ENCODE assay signal across 1 cellular context in genomic region chr19:35040826-35041547, GRCh38.
TF ChIP-seq lines count a peak whose summit lies in the region.

No MANE protein-coding gene starts in this region.

TF ChIP-seq in K562, 482 proteins besides CTCF, POLR2A, EP300 and RAD21 (continued from another document and continues in another):
- no peak for TF ChIP-seq MAFF (IDR thresholded peaks at IDR 0.05; ENCODE audit: low read length)
- peak; percentile 75 to 81; a peak in 3 of 4 replicates for TF ChIP-seq MAZ (CRISPR knock-in tag; conservative IDR thresholded peaks at IDR 0.05 in 1 of 2, IDR thresholded peaks at IDR 0.05 in 1 of 2)
- TF ChIP-seq POLR2AphosphoS2 (IDR thresholded peaks at IDR 0.05; ENCODE audit: low read length): no peak
- no peak for TF ChIP-seq ZBTB8A (IDR thresholded peaks at IDR 0.05; ENCODE audit: partially characterized antibody)
- peak in 1 of 2 experiments; percentile 59; a peak in 2 of 4 replicates for TF ChIP-seq ZMIZ1 (IDR thresholded peaks at IDR 0.05; ENCODE audit: low read depth in 2 of 2, low read length in 2 of 2)
- TF ChIP-seq ELK1 (CRISPR knock-in tag; IDR thresholded peaks at IDR 0.05): no peak
- no peak for TF ChIP-seq LARP7 (IDR thresholded peaks at IDR 0.05)
- peak; percentile 88 for TF ChIP-seq CBFA2T3 (IDR thresholded peaks at IDR 0.05)
- TF ChIP-seq ETS2 (tag; IDR thresholded peaks at IDR 0.05; ENCODE audit: borderline replicate concordance, poor library complexity, severe bottlenecking): no peak
- no peak for TF ChIP-seq SIN3A (IDR thresholded peaks at IDR 0.05; ENCODE audit: borderline replicate concordance in 2 of 2, control insufficient read depth in 1 of 2, low read depth in 2 of 2, low read length in 2 of 2)
- TF ChIP-seq WHSC1 (IDR thresholded peaks at IDR 0.05; ENCODE audit: low read length): no peak
- no peak for TF ChIP-seq SNIP1 (IDR thresholded peaks at IDR 0.05; ENCODE audit: low read depth)
- TF ChIP-seq MBD1 (CRISPR knock-in tag; IDR thresholded peaks at IDR 0.05): no peak
- TF ChIP-seq ZBTB12 (CRISPR knock-in tag; IDR thresholded peaks at IDR 0.05): 0 out of 2 replicates have a peak, but pooled peaks have one; percentile 37
- no peak; the same call in 1 of the 2 replicates for TF ChIP-seq NFE2 (IDR thresholded peaks at IDR 0.05; ENCODE audit: low read depth)
- TF ChIP-seq DDX20 (tag; IDR thresholded peaks at IDR 0.05; ENCODE audit: low read depth): no peak
- TF ChIP-seq E2F5 (CRISPR knock-in tag; IDR thresholded peaks at IDR 0.05): no peak
- peak; percentile 96 for TF ChIP-seq ZBTB7A (IDR thresholded peaks at IDR 0.05; ENCODE audit: borderline replicate concordance, control insufficient read depth, low read depth, low read length)
- TF ChIP-seq PATZ1 (CRISPR knock-in tag; IDR thresholded peaks at IDR 0.05; ENCODE audit: borderline replicate concordance): no peak
- no peak for TF ChIP-seq RHOXF2B (CRISPR knock-in tag; conservative IDR thresholded peaks at IDR 0.05)
- TF ChIP-seq ADNP (tag; IDR thresholded peaks at IDR 0.05): no peak
- no peak for TF ChIP-seq FOXJ3 (CRISPR knock-in tag; IDR thresholded peaks at IDR 0.05)
- TF ChIP-seq RBM14 (IDR thresholded peaks at IDR 0.05; ENCODE audit: borderline replicate concordance, insufficient read depth, low read depth, low read length): no peak
- no peak for TF ChIP-seq OTX1 (CRISPR knock-in tag; IDR thresholded peaks at IDR 0.05)
- TF ChIP-seq ZNF589 (CRISPR knock-in tag; IDR thresholded peaks at IDR 0.05; ENCODE audit: low read depth): 0 out of 2 replicates have a peak, but pooled peaks have one; percentile 51
- no peak for TF ChIP-seq BMI1 (IDR thresholded peaks at IDR 0.05; ENCODE audit: low read length)
- TF ChIP-seq KDM5B (IDR thresholded peaks at IDR 0.05; ENCODE audit: insufficient replicate concordance, low read depth, low read length): no peak
- TF ChIP-seq ZFP91 (CRISPR knock-in tag; IDR thresholded peaks at IDR 0.05): no peak
- 0 out of 2 replicates have a peak, but pooled peaks have one; percentile 30 for TF ChIP-seq EGR1 (conservative IDR thresholded peaks at IDR 0.05)
- TF ChIP-seq ZFP30 (CRISPR knock-in tag; IDR thresholded peaks at IDR 0.05; ENCODE audit: borderline replicate concordance): no peak
- TF ChIP-seq ZNF561 (CRISPR knock-in tag; conservative IDR thresholded peaks at IDR 0.05): no peak
- peak; percentile 58; the same call in 1 of the 2 replicates for TF ChIP-seq TEAD4 (IDR thresholded peaks at IDR 0.05; ENCODE audit: low read length)
- TF ChIP-seq TEAD4 (CRISPR knock-in tag; IDR thresholded peaks at IDR 0.05; ENCODE audit: borderline replicate concordance): no peak
- TF ChIP-seq ARID4B (CRISPR knock-in tag; IDR thresholded peaks at IDR 0.05): no peak
- TF ChIP-seq NCOA2 (IDR thresholded peaks at IDR 0.05; ENCODE audit: partially characterized antibody in 2 of 2): no peak
- no peak for TF ChIP-seq THRA (IDR thresholded peaks at IDR 0.05)
- no peak for TF ChIP-seq PRPF4 (IDR thresholded peaks at IDR 0.05; ENCODE audit: insufficient read depth, low read depth, low read length, poor library complexity, severe bottlenecking)
- peak; percentile 50 for TF ChIP-seq JUND (IDR thresholded peaks at IDR 0.05; ENCODE audit: borderline replicate concordance, low read depth, low read length)
- peak; percentile 67; the same call in 1 of the 3 replicates for TF ChIP-seq JUND (tag; IDR thresholded peaks at IDR 0.05; ENCODE audit: borderline replicate concordance, low read depth, low read length)
- TF ChIP-seq ZNF507 (tag; conservative IDR thresholded peaks at IDR 0.05): no peak
- no peak for TF ChIP-seq FOXA1 (IDR thresholded peaks at IDR 0.05; ENCODE audit: borderline replicate concordance)
- TF ChIP-seq SMAD1 (IDR thresholded peaks at IDR 0.05; ENCODE audit: low read depth, low read length, partially characterized antibody): no peak
- TF ChIP-seq ZNF24 (IDR thresholded peaks at IDR 0.05): 0 out of 2 replicates have a peak, but pooled peaks have one; percentile 16
- peak; percentile 72 for TF ChIP-seq ZFX (CRISPR knock-in tag; IDR thresholded peaks at IDR 0.05)
- TF ChIP-seq ELF1 (tag; IDR thresholded peaks at IDR 0.05): peak; percentile 42; the same call in 1 of the 2 replicates
- TF ChIP-seq HIVEP1 (CRISPR knock-in tag; IDR thresholded peaks at IDR 0.05): peak; percentile 50; the same call in 1 of the 2 replicates
- TF ChIP-seq GABPA (tag; conservative IDR thresholded peaks at IDR 0.05; ENCODE audit: low read depth): peak; percentile 70
- TF ChIP-seq ZNF445 (CRISPR knock-in tag; IDR thresholded peaks at IDR 0.05; ENCODE audit: low read depth): no peak
- peak; percentile 82 for TF ChIP-seq PHF21A (IDR thresholded peaks at IDR 0.05; ENCODE audit: borderline replicate concordance, low read depth)
- 0 out of 2 replicates have a peak, but pooled peaks have one; percentile 49 for TF ChIP-seq CBX1 (IDR thresholded peaks at IDR 0.05; ENCODE audit: low read depth)
